Comparison of ENCODE assay signal across 21 cellular contexts in genomic region chr6:24107294-24107693, GRCh38.
"Had no signal": no experiment of that assay in that cellular context is flagged by ENCODE, and none has a peak within 500 bp of the region (broad histone marks: within the 10 kb centered on the region; RNA-seq: fewer than 3 reads in every experiment).

No MANE protein-coding gene starts in this region.

- H3K9me3 ChIP-seq: MG63, SK-N-SH had no signal

- H3K4me3 ChIP-seq: MG63, SJSA1 had no signal

- H3K36me3 ChIP-seq: MG63, SJSA1 had no signal

- DNase-seq: IMR-90, Karpas-422, KG1, MG63, NCI-H1092, NCI-H1105 treated with DMSO at 0.1 percent for 48 hours, NCI-H1417 treated with DMSO at 0.1 percent for 48 hours, NCI-H146, NCI-H1694 treated with DMSO at 0.1 percent for 48 hours, NCI-H1930, NCI-H2081, NCI-H2107, NCI-H2227 treated with DMSO at 0.1 percent for 48 hours, NCI-H526, Right ventricle myocardium superior, RPMI8226, SIG-M5, SK-N-SH, SW 1271, T-cell had no signal

- H3K27ac ChIP-seq: SJSA1 had no signal

- H3K27me3 ChIP-seq: MG63, SJSA1 had no signal
